1 cellular context compared by ENCODE assay signal in the genomic region with DNA sequence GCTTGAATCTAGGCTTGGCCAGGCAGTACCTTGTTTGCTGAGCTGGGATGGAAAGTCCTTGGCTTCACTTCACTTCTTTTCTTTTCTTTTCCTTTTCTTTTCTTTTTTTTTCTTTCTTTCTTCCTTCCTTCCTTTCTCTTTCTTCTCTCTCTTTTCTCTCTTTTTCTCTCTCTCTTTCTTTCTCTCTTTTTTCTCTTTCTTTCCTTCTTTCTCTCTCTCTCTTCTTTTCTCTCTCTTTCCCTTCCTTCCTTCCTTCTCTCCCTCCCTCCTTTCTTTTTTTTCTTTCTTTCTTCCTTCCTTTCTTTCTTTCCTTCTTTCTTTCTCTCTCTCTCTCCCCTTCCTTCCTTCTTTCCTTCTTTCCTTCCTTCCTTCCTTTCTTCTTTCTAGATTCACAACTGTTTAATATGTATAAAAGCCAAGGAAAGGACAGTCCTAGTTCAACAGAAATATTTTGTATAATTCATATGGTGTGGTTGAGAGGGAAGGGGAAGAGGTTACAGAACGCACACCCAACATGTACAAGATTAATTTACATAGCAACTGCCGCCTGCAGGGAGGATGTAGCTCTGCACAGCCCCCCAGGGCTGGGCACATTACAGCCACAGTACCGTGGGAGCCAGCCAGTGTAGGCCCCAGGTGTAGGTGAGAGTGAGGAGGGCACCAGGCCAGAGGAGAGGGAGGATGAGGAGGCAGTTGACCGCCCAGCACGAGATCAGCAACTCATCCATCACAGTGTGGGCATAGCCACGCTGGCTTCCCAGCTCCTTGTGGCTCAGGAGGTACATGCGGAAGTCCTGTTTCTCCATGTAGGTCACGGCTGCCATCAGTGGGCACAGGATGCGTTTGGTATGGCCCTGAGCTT.
TF ChIP-seq lines count a peak whose summit lies in the region.

No MANE protein-coding gene starts in this region.

TF ChIP-seq in HEK293, 187 proteins besides CTCF, POLR2A, EP300 and RAD21 (continued from another document):
- TF ChIP-seq, protein P1, sequence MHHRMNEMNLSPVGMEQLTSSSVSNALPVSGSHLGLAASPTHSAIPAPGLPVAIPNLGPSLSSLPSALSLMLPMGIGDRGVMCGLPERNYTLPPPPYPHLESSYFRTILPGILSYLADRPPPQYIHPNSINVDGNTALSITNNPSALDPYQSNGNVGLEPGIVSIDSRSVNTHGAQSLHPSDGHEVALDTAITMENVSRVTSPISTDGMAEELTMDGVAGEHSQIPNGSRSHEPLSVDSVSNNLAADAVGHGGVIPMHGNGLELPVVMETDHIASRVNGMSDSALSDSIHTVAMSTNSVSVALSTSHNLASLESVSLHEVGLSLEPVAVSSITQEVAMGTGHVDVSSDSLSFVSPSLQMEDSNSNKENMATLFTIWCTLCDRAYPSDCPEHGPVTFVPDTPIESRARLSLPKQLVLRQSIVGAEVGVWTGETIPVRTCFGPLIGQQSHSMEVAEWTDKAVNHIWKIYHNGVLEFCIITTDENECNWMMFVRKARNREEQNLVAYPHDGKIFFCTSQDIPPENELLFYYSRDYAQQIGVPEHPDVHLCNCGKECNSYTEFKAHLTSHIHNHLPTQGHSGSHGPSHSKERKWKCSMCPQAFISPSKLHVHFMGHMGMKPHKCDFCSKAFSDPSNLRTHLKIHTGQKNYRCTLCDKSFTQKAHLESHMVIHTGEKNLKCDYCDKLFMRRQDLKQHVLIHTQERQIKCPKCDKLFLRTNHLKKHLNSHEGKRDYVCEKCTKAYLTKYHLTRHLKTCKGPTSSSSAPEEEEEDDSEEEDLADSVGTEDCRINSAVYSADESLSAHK (tag by site-specific recombination; IDR thresholded peaks at IDR 0.05) = no peak
- no peak for TF ChIP-seq ZNF169 (tag by site-specific recombination; IDR thresholded peaks at IDR 0.05)
- TF ChIP-seq ZNF473 (tag by site-specific recombination; IDR thresholded peaks at IDR 0.05) = no peak
- TF ChIP-seq KLF16 (tag by site-specific recombination; IDR thresholded peaks at IDR 0.05) = no peak
- no peak for TF ChIP-seq ZNF10 (tag by site-specific recombination; IDR thresholded peaks at IDR 0.05)
